ENCODE assay signal across 23 cellular contexts in genomic region chr9:81372628-81373191, GRCh38.
A peak's percentile ranks its signal among the peaks of the same experiment; 100 is the strongest.
DNase-seq lines count a peak whose midpoint lies in the region; ATAC-seq and TF ChIP-seq lines count a peak whose summit lies in the region.
"Had no signal": no experiment of that assay in that cellular context is flagged by ENCODE, and none has a peak within 500 bp of the region (broad histone marks: within the 10 kb centered on the region; RNA-seq: fewer than 3 reads in every experiment).

No MANE protein-coding gene starts in this region.

- dilution Hi-C loops in mammary epithelial cell (cut with HindIII; ENCODE audit: low sequenced_read_pairs) = no loop called here

- DNase-seq in breast epithelium (ENCODE audit: low spot score in 2 of 2) (no peak), mammary epithelial cell (no peak), fibroblast of the aortic adventitia (ENCODE audit: low read depth) (peak; percentile 44), neural progenitor cell (ENCODE audit: low spot score) (peak; percentile 35), aorta (peak in 1 of 2 donors; percentile 67), retina (no peak)
- no peak for DNase-seq in naive thymus-derived CD4-positive, alpha-beta T cell
- DNase-seq: 8988T; activated CD4-positive, CD25-positive, alpha-beta regulatory T cell; activated CD8-positive, alpha-beta memory T cell treated with anti-CD3 and anti-CD28 coated beads, Interleukin-2, amount 10 ng/mL, durations not matched to agents 7 days and 5 days; DMS53; effector CD4-positive, alpha-beta T cell; H7; Kasumi-1; left colon; NCI-H187; NCI-H510A treated with DMSO at 0.1 percent for 48 hours; transverse colon had no signal

- H4K20me1 ChIP-seq in mammary epithelial cell (ENCODE audit: insufficient read depth, low read length) = no peaks in the 10 kb centered on the region
- no peaks in the 10 kb centered on the region for H4K20me1 ChIP-seq in neural progenitor cell (ENCODE audit: low read depth)

- no peak overlapping the region for H2AFZ ChIP-seq in mammary epithelial cell (ENCODE audit: low read depth, low read length)
- H2AFZ ChIP-seq in neural progenitor cell (replicated peaks) = no peak overlapping the region

- no peak overlapping the region for H3K4me3 Mint-ChIP-seq in neural progenitor cell
- H3K4me3 Mint-ChIP-seq in naive thymus-derived CD4-positive, alpha-beta T cell = no peak overlapping the region
- H3K4me3 Mint-ChIP-seq: activated CD8-positive, alpha-beta memory T cell treated with anti-CD3 and anti-CD28 coated beads, Interleukin-2, amount 10 ng/mL, durations not matched to agents 7 days and 5 days; CD14-positive monocyte; central memory CD8-positive, alpha-beta T cell; stimulated activated effector memory CD8-positive, alpha-beta T cell treated with anti-CD3 and anti-CD28 coated beads, Interleukin-12 subunit alpha, Interleukin-12 subunit beta, amount 100 ng/mL, for 72 hours had no signal

- H3K79me2 ChIP-seq in mammary epithelial cell (ENCODE audit: insufficient read depth, low read length) (no peaks in the 10 kb centered on the region), neural progenitor cell (ENCODE audit: low read depth) (no peaks in the 10 kb centered on the region)

- ATAC-seq in aorta (ENCODE audit: low FRiP score) (peak; percentile 72), GM19467 (IDR thresholded peaks at IDR 0.05; ENCODE audit: unreplicated experiment) (no peak)
- no peak for ATAC-seq in naive thymus-derived CD4-positive, alpha-beta T cell
- ATAC-seq: activated CD8-positive, alpha-beta memory T cell treated with anti-CD3 and anti-CD28 coated beads, Interleukin-2, amount 10 ng/mL, durations not matched to agents 7 days and 5 days; left colon; stimulated activated effector memory CD8-positive, alpha-beta T cell treated with anti-CD3 and anti-CD28 coated beads, Interleukin-12 subunit alpha, Interleukin-12 subunit beta, amount 100 ng/mL, for 72 hours had no signal

- H3K27ac ChIP-seq in breast epithelium (peak overlapping the region; percentile 65 to 72), mammary epithelial cell (ENCODE audit: insufficient read depth, low read depth, low read length) (no peak overlapping the region), neural progenitor cell (peak overlapping the region; percentile 93), aorta (ENCODE audit: low read depth in 1 of 2, low read length in 2 of 2) (no peak overlapping the region)
- no peak overlapping the region for H3K27ac ChIP-seq in naive thymus-derived CD4-positive, alpha-beta T cell (ENCODE audit: low read depth, low read length)
- H3K27ac ChIP-seq: SJSA1, transverse colon had no signal

- intact Hi-C loops in breast epithelium (cut with DNase I; ENCODE audit: low total_unique reads) = loop anchor here (5.0 kb wide), 1 partner anchor 835 kb away; no protein-coding TSS in a partner anchor
- intact Hi-C loops in mammary epithelial cell (cut with micrococcal nuclease) = no loop called here
- intact Hi-C loops in aorta (cut with DNase I) = loop anchor here in 1 of 2 donors (10.0 kb wide), 1 partner anchor 312 kb away; the partner anchor contains the start of gene TLE1
- intact Hi-C loops in naive thymus-derived CD4-positive, alpha-beta T cell (cut with micrococcal nuclease) = no loop called here

- H3K4me2 ChIP-seq in mammary epithelial cell (ENCODE audit: insufficient read depth, low read depth, low read length) (no peak overlapping the region), neural progenitor cell (peak overlapping the region; percentile 48)

- no peak for TF ChIP-seq POLR2A in breast epithelium (IDR thresholded peaks at IDR 0.05)

- in situ Hi-C loops in mammary epithelial cell (cut with MboI; ENCODE audit: low sequenced_read_pairs in 2 of 2) = no loop called here

- peaks cover 4% of the 10 kb centered on the region for H3K27me3 Mint-ChIP-seq in neural progenitor cell (ENCODE audit: insufficient read depth, low read depth)
- H3K27me3 Mint-ChIP-seq in naive thymus-derived CD4-positive, alpha-beta T cell = no peaks in the 10 kb centered on the region
- H3K27me3 Mint-ChIP-seq: activated CD8-positive, alpha-beta memory T cell treated with anti-CD3 and anti-CD28 coated beads, Interleukin-2, amount 10 ng/mL, durations not matched to agents 7 days and 5 days; central memory CD8-positive, alpha-beta T cell had no signal

- peaks cover 73% of the 10 kb centered on the region for H3K4me1 Mint-ChIP-seq in neural progenitor cell
- no peaks in the 10 kb centered on the region for H3K4me1 Mint-ChIP-seq in naive thymus-derived CD4-positive, alpha-beta T cell
- H3K4me1 Mint-ChIP-seq: activated CD8-positive, alpha-beta memory T cell treated with anti-CD3 and anti-CD28 coated beads, Interleukin-2, amount 10 ng/mL, durations not matched to agents 7 days and 5 days; central memory CD8-positive, alpha-beta T cell; stimulated activated effector memory CD8-positive, alpha-beta T cell treated with anti-CD3 and anti-CD28 coated beads, Interleukin-12 subunit alpha, Interleukin-12 subunit beta, amount 100 ng/mL, for 72 hours had no signal

- H3K4me1 ChIP-seq in breast epithelium (no peaks in the 10 kb centered on the region), mammary epithelial cell (ENCODE audit: insufficient read depth, low read length) (no peaks in the 10 kb centered on the region), neural progenitor cell (peaks cover 82% of the 10 kb centered on the region), aorta (ENCODE audit: control insufficient read depth in 1 of 2, insufficient read depth in 2 of 2, low read length in 2 of 2) (peaks cover 0 to 9% of the 10 kb centered on the region in 2 donors)
- H3K4me1 ChIP-seq in naive thymus-derived CD4-positive, alpha-beta T cell (ENCODE audit: control insufficient read depth in 2 of 2, insufficient read depth in 2 of 2, low read length in 2 of 2) = no peaks in the 10 kb centered on the region
- H3K4me1 ChIP-seq: SJSA1, transverse colon had no signal

- CTCF ChIA-PET in mammary epithelial cell (lab: Charles Lee; ENCODE audit: low non-redundant PET) = no interaction called here
- CTCF ChIA-PET in naive thymus-derived CD4-positive, alpha-beta T cell (lab: Charles Lee) = no interaction called here

- H3K4me3 ChIP-seq in breast epithelium (no peak overlapping the region), mammary epithelial cell (replicated peaks in 1 of 3; ENCODE audit: insufficient read depth in 1 of 3, low read depth in 2 of 3, low read length in 3 of 3) (no peak overlapping the region), fibroblast of the aortic adventitia (ENCODE audit: low read depth, low read length) (no peak overlapping the region), neural progenitor cell (no peak overlapping the region), aorta (ENCODE audit: low read length in 2 of 2) (no peak overlapping the region)
- no peak overlapping the region for H3K4me3 ChIP-seq in naive thymus-derived CD4-positive, alpha-beta T cell (ENCODE audit: low read length)
- H3K4me3 ChIP-seq: SJSA1, transverse colon had no signal

- H3K27me3 ChIP-seq in breast epithelium = no peaks in the 10 kb centered on the region
- no peaks in the 10 kb centered on the region for H3K27me3 ChIP-seq in mammary epithelial cell (ENCODE audit: insufficient read depth, low read length)
- no peaks in the 10 kb centered on the region for H3K27me3 ChIP-seq in neural progenitor cell
- H3K27me3 ChIP-seq in aorta (ENCODE audit: control insufficient read depth in 1 of 2, insufficient read depth in 2 of 2, low read length in 1 of 2) = no peaks in the 10 kb centered on the region
- no peaks in the 10 kb centered on the region for H3K27me3 ChIP-seq in naive thymus-derived CD4-positive, alpha-beta T cell (ENCODE audit: control insufficient read depth in 2 of 2, insufficient read depth in 2 of 2, low read length in 2 of 2)
- H3K27me3 ChIP-seq: SJSA1, transverse colon had no signal

- BruUV-seq in mammary epithelial cell (replicated peaks; lab: Mats Ljungman, UMichigan) = no TSS peak

- POLR2A ChIA-PET in naive thymus-derived CD4-positive, alpha-beta T cell (lab: Charles Lee) = no interaction called here

- H3K36me3 ChIP-seq in breast epithelium = no peaks in the 10 kb centered on the region
- no peaks in the 10 kb centered on the region for H3K36me3 ChIP-seq in mammary epithelial cell (ENCODE audit: insufficient read depth, low read length)
- H3K36me3 ChIP-seq in neural progenitor cell = no peaks in the 10 kb centered on the region
- no peaks in the 10 kb centered on the region for H3K36me3 ChIP-seq in aorta (ENCODE audit: control insufficient read depth in 1 of 2, insufficient read depth in 2 of 2, low read length in 1 of 2)
- no peaks in the 10 kb centered on the region for H3K36me3 ChIP-seq in naive thymus-derived CD4-positive, alpha-beta T cell (ENCODE audit: control insufficient read depth in 2 of 3, insufficient read depth in 3 of 3, low read length in 3 of 3)
- H3K36me3 ChIP-seq: SJSA1, transverse colon had no signal

- peaks cover 31% of the 10 kb centered on the region for H3F3A ChIP-seq in neural progenitor cell (ENCODE audit: low read depth)

- H3K36me3 Mint-ChIP-seq in neural progenitor cell = no peaks in the 10 kb centered on the region
- H3K36me3 Mint-ChIP-seq in naive thymus-derived CD4-positive, alpha-beta T cell = no peaks in the 10 kb centered on the region
- H3K36me3 Mint-ChIP-seq: activated CD8-positive, alpha-beta memory T cell treated with anti-CD3 and anti-CD28 coated beads, Interleukin-2, amount 10 ng/mL, durations not matched to agents 7 days and 5 days; CD14-positive monocyte; stimulated activated effector memory CD8-positive, alpha-beta T cell treated with anti-CD3 and anti-CD28 coated beads, Interleukin-12 subunit alpha, Interleukin-12 subunit beta, amount 100 ng/mL, for 72 hours had no signal

- no peaks in the 10 kb centered on the region for H3K9me3 ChIP-seq in breast epithelium
- no peaks in the 10 kb centered on the region for H3K9me3 ChIP-seq in mammary epithelial cell (replicated peaks; ENCODE audit: insufficient read depth, low read length)
- no peaks in the 10 kb centered on the region for H3K9me3 ChIP-seq in neural progenitor cell (ENCODE audit: low read depth)
- H3K9me3 ChIP-seq in aorta (ENCODE audit: control insufficient read depth, low read length) = no peaks in the 10 kb centered on the region
- no peaks in the 10 kb centered on the region for H3K9me3 ChIP-seq in naive thymus-derived CD4-positive, alpha-beta T cell (ENCODE audit: control insufficient read depth in 2 of 3, low read length in 3 of 3)
- H3K9me3 ChIP-seq: SJSA1, transverse colon had no signal

- WGBS in mammary epithelial cell (ENCODE audit: low coverage, missing lambda C conversion rate) = 84% methylated on average over 8 of the region's 8 CpGs
- WGBS in aorta, 2 donors = 8 to 9% methylated on average over 8 of the region's 8 CpGs

- no peak for TF ChIP-seq CTCF in breast epithelium (IDR thresholded peaks at IDR 0.05)
- TF ChIP-seq CTCF in mammary epithelial cell (conservative IDR thresholded peaks at IDR 0.05 in 1 of 2, IDR thresholded peaks at IDR 0.05 in 1 of 2; ENCODE audit: extremely low read depth in 1 of 2, insufficient read depth in 1 of 2, low read depth in 1 of 2, low read length in 2 of 2) = no peak
- no peak for TF ChIP-seq CTCF in fibroblast of the aortic adventitia (IDR thresholded peaks at IDR 0.05; ENCODE audit: insufficient read depth, low read length)
- no peak for TF ChIP-seq CTCF in neural progenitor cell (IDR thresholded peaks at IDR 0.05)

- no peak overlapping the region for H3K9ac ChIP-seq in mammary epithelial cell (ENCODE audit: insufficient read depth, low read length)
- H3K9ac ChIP-seq in neural progenitor cell = no peak overlapping the region

- peak overlapping the region; percentile 64 for H3K27ac Mint-ChIP-seq in neural progenitor cell
- H3K27ac Mint-ChIP-seq in naive thymus-derived CD4-positive, alpha-beta T cell = no peak overlapping the region
- H3K27ac Mint-ChIP-seq: activated CD8-positive, alpha-beta memory T cell treated with anti-CD3 and anti-CD28 coated beads, Interleukin-2, amount 10 ng/mL, durations not matched to agents 7 days and 5 days; CD14-positive monocyte; stimulated activated effector memory CD8-positive, alpha-beta T cell treated with anti-CD3 and anti-CD28 coated beads, Interleukin-12 subunit alpha, Interleukin-12 subunit beta, amount 100 ng/mL, for 72 hours had no signal

- H3K9me3 Mint-ChIP-seq in neural progenitor cell = peaks cover under 1% of the 10 kb centered on the region
- H3K9me3 Mint-ChIP-seq in naive thymus-derived CD4-positive, alpha-beta T cell = peaks cover 0 to 3% (median 0%) of the 10 kb centered on the region in 11 donors
- H3K9me3 Mint-ChIP-seq: stimulated activated effector memory CD8-positive, alpha-beta T cell treated with anti-CD3 and anti-CD28 coated beads, Interleukin-12 subunit alpha, Interleukin-12 subunit beta, amount 100 ng/mL, for 72 hours had no signal

Comparison
In these comparisons a context has a peak if more than half of its experiments do, and no peak if none do; other contexts are left out.
1. H3K27ac ChIP-seq: peak in breast epithelium (2 of 2) and neural progenitor cell (single experiment); none in mammary epithelial cell (single experiment), aorta (0 of 2) and naive thymus-derived CD4-positive, alpha-beta T cell (single experiment).
2. DNase-seq: peak in fibroblast of the aortic adventitia (single experiment) and neural progenitor cell (single experiment); none in breast epithelium (0 of 2), mammary epithelial cell (single experiment), naive thymus-derived CD4-positive, alpha-beta T cell (0 of 9) and retina (single experiment).